Comparison of ENCODE assay signal across 28 cellular contexts in the genomic region with DNA sequence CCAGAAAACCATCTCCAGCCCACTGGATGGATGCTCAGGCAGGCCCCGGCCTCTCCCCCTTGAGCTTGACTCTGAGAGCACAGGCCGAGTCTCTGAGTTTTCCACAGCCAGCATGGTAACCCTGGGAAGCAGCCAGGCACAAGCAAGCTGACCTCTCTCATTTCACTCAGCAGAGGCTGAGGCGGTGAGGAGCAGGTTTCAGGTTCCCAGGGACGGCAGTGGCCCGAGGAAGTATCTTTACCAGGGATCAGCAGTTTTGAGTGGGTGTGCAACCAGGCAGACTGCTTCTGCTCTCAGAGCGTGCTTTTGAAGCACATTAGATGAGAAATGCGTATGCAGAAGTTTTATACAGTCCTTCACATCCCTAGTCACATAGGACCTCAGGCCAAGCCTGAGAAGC. TPM values are rescaled to one million over a fixed set of nuclear protein-coding genes. Genes with fewer than 3 reads are reported as not detected.
DNase-seq lines count a peak whose midpoint lies in the region; ATAC-seq, FAIRE-seq and TF ChIP-seq lines count a peak whose summit lies in the region.
"Had no signal": no experiment of that assay in that cellular context is flagged by ENCODE, and none has a peak within 500 bp of the region (broad histone marks: within the 10 kb centered on the region; RNA-seq: fewer than 3 reads in every experiment).

No MANE protein-coding gene starts in this region.

- H3K4me2 ChIP-seq in parathyroid adenoma (ENCODE audit: low read length) = no peak overlapping the region

- H3K4me1 ChIP-seq in RWPE2 (ENCODE audit: insufficient read depth, poor library complexity, severe bottlenecking) (no peaks in the 10 kb centered on the region), parathyroid adenoma (peaks cover 29% of the 10 kb centered on the region)
- H3K4me1 ChIP-seq: body of pancreas, testis, uterus had no signal

- peaks cover 24% of the 10 kb centered on the region for H3K27me3 ChIP-seq in RWPE2 (ENCODE audit: insufficient read depth, poor library complexity, severe bottlenecking)
- no peaks in the 10 kb centered on the region for H3K27me3 ChIP-seq in parathyroid adenoma (ENCODE audit: control insufficient read depth, insufficient read depth, low read length)
- H3K27me3 ChIP-seq: body of pancreas, testis, uterus had no signal

- no peak for TF ChIP-seq CTCF in RWPE2 (IDR thresholded peaks at IDR 0.05; ENCODE audit: poor library complexity, severe bottlenecking)
- TF ChIP-seq CTCF in parathyroid adenoma (IDR thresholded peaks at IDR 0.05) = no peak

- no peak overlapping the region for H3K9ac ChIP-seq in parathyroid adenoma

- H3K9me3 ChIP-seq in RWPE2 (ENCODE audit: severe bottlenecking) (no peaks in the 10 kb centered on the region), parathyroid adenoma (ENCODE audit: control insufficient read depth, low read length) (no peaks in the 10 kb centered on the region)
- H3K9me3 ChIP-seq: body of pancreas, HAP-1, testis, uterus had no signal

- H3K27ac ChIP-seq in RWPE2 (ENCODE audit: poor library complexity, severe bottlenecking) = no peak overlapping the region
- peak overlapping the region; percentile 63 for H3K27ac ChIP-seq in parathyroid adenoma
- H3K27ac ChIP-seq: body of pancreas, testis, uterus had no signal

- H3K79me2 ChIP-seq in parathyroid adenoma = no peaks in the 10 kb centered on the region

- peak; percentile 39 for FAIRE-seq in GM18507 (lab: Jason Lieb, UNC)
- FAIRE-seq: kidney, TTC549 had no signal

- H3K36me3 ChIP-seq in RWPE2 (ENCODE audit: low read depth) (no peaks in the 10 kb centered on the region), parathyroid adenoma (ENCODE audit: control insufficient read depth, insufficient read depth, low read length) (no peaks in the 10 kb centered on the region)
- H3K36me3 ChIP-seq: HAP-1, uterus had no signal

- H2AFZ ChIP-seq in parathyroid adenoma = peak overlapping the region; percentile 24

- no peak overlapping the region for H3K4me3 ChIP-seq in RWPE2 (ENCODE audit: severe bottlenecking)
- H3K4me3 ChIP-seq in parathyroid adenoma (ENCODE audit: low read depth, low read length) = no peak overlapping the region
- H3K4me3 ChIP-seq: body of pancreas, HAP-1, testis, uterus had no signal

- DNase-seq in CD1c-positive myeloid dendritic cell (ENCODE audit: extremely low spot score) = peak; percentile 87
- no peak for DNase-seq in GM18507 (ENCODE audit: extremely low spot score, insufficient read length, low read depth)
- DNase-seq in RWPE2 (ENCODE audit: low spot score) = peak; percentile 65
- no peak for DNase-seq in occipital lobe (lab: John Stamatoyannopoulos, UW)
- DNase-seq in HuH-7 (ENCODE audit: low spot score) = no peak
- DNase-seq in NCI-H748 (lab: John Stamatoyannopoulos, UW; ENCODE audit: unreplicated experiment) = no peak
- DNase-seq: ACHN; activated CD4-positive, alpha-beta memory T cell treated with anti-CD3 and anti-CD28 coated beads, Interleukin-2, amount 10 ng/mL, durations not matched to agents 7 days and 5 days; activated effector memory CD4-positive, alpha-beta T cell treated with anti-CD3 and anti-CD28 coated beads, Interleukin-2, amount 50 U/mL, for 16 hours; EL; kidney; mesenchymal stem cell; NCI-H2081; nucleus accumbens; PC-3; SIG-M5; stimulated activated CD4-positive, alpha-beta T cell treated with anti-CD3 and anti-CD28 coated beads, Interleukin-4, amount 100 ng/mL, for 24 hours; stimulated activated naive CD4-positive, alpha-beta T cell; T-cell; testis; uterus had no signal

- ATAC-seq in RWPE2 (ENCODE audit: low read depth) (no peak), HG03196 (IDR thresholded peaks at IDR 0.05; ENCODE audit: unreplicated experiment) (no peak)
- ATAC-seq: activated CD4-positive, CD25-positive, alpha-beta regulatory T cell treated with anti-CD3 and anti-CD28 coated beads, Interleukin-2, amount 50 U/mL, for 24 hours; body of pancreas; PC-3; T-cell had no signal

RNA-seq across cellular contexts. Expression of a gene that starts 12.6 kb away (rescaled TPM):
- total RNA-seq in occipital lobe = 3.3 TPM
- total RNA-seq: PC-3 had no signal

RNA-seq across cellular contexts. Expression of a gene that starts 44.8 kb away (rescaled TPM):
- total RNA-seq in occipital lobe = 15.1 TPM

RNA-seq across cellular contexts. Expression of a gene that starts 54.4 kb away (rescaled TPM):
- 2.0 TPM for total RNA-seq in occipital lobe
- total RNA-seq: activated CD4-positive, alpha-beta memory T cell treated with anti-CD3 and anti-CD28 coated beads, Interleukin-2, amount 10 ng/mL, durations not matched to agents 7 days and 5 days; M059J; PC-3; T-cell had no signal

Comparison
In these comparisons a context has a peak if more than half of its experiments do, and no peak if none do; other contexts are left out.
1. DNase-seq: peak in CD1c-positive myeloid dendritic cell (single experiment) and RWPE2 (single experiment); none in GM18507 (single experiment), occipital lobe (single experiment), HuH-7 (single experiment) and NCI-H748 (single experiment).